10 cellular contexts compared by ENCODE assay signal in the genomic region with DNA sequence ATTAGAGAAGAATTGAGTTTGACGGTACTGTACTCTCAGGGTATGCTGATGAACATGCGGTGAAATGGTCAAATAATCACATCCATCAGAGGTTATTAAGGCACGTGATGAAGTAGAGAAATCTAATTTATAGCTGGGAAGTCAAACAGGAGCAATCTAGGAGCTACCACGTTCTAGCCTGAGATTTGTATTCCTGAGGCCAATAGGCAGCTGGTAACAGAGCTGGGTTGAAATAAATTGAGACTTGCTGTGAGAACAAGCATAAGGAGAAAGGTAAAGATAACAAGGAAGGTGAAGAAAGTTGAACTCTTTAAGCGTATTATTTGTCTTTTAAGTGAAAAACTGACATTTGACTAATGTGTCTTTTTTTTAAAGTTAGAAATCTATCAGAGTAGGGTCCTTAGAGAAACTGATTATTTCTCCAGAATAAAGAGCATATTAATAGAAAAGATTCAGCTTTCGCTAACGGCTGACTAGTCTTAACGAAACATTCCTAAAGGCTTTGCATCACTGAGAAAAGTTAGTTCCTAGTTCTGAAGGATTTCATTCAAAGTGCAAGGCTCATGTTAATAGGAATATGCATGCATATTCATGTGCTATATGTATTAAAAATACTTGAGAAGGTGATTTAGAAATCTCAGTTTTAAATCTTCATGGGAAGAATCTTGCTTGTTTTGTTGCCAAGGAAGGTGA. TPM values are rescaled to one million over a fixed set of nuclear protein-coding genes. Genes with fewer than 3 reads are reported as not detected.
A peak's percentile ranks its signal among the peaks of the same experiment; 100 is the strongest.
DNase-seq lines count a peak whose midpoint lies in the region; ATAC-seq and TF ChIP-seq lines count a peak whose summit lies in the region.
"Had no signal": no experiment of that assay in that cellular context is flagged by ENCODE, and none has a peak within 500 bp of the region (broad histone marks: within the 10 kb centered on the region; RNA-seq: fewer than 3 reads in every experiment).

No MANE protein-coding gene starts in this region.

- intact Hi-C loops in heart right ventricle (cut with DNase I) (loop anchor here in 2 of 10 donors (5.0 kb wide), 2 partner anchors 44 to 106 kb away; partner anchors contain the start of gene ZNF143 (in 1 of the 2)), Right ventricle myocardium inferior (cut with DNase I) (no loop called here)

- H3K4me3 ChIP-seq in heart right ventricle (no peak overlapping the region), ectodermal cell (ENCODE audit: insufficient read depth, low read depth, low read length) (no peak overlapping the region)

- WGBS in heart right ventricle, 2 donors: 65 to 72% methylated on average over 8 of the region's 8 CpGs
- WGBS in ectodermal cell, 2 experiments: 80% methylated on average over 8 of the region's 8 CpGs

- no peaks in the 10 kb centered on the region for H3K36me3 ChIP-seq in heart right ventricle
- H3K36me3 ChIP-seq in ectodermal cell (ENCODE audit: control insufficient read depth, insufficient read depth, low read length): no peaks in the 10 kb centered on the region

- H3K9me3 Mint-ChIP-seq in nephron: no peaks in the 10 kb centered on the region
- no peaks in the 10 kb centered on the region for H3K9me3 Mint-ChIP-seq in activated CD8-positive, alpha-beta memory T cell treated with anti-CD3 and anti-CD28 coated beads, Interleukin-2, amount 10 ng/mL, durations not matched to agents 7 days and 5 days (ENCODE audit: low read depth)

- TF ChIP-seq CTCF in heart right ventricle (IDR thresholded peaks at IDR 0.05): no peak
- no peak for TF ChIP-seq CTCF in nephron (IDR thresholded peaks at IDR 0.05; ENCODE audit: unreplicated experiment in 3 of 3)

- H3K4me3 Mint-ChIP-seq in nephron: peak overlapping the region; percentile 41 to 71 (median 67)
- H3K4me3 Mint-ChIP-seq in activated CD8-positive, alpha-beta memory T cell treated with anti-CD3 and anti-CD28 coated beads, Interleukin-2, amount 10 ng/mL, durations not matched to agents 7 days and 5 days: no peak overlapping the region

- peak overlapping the region; percentile 92 to 98 (median 96) for H3K27ac Mint-ChIP-seq in nephron
- no peak overlapping the region for H3K27ac Mint-ChIP-seq in activated CD8-positive, alpha-beta memory T cell treated with anti-CD3 and anti-CD28 coated beads, Interleukin-2, amount 10 ng/mL, durations not matched to agents 7 days and 5 days

- peak overlapping the region; percentile 80 to 94 (median 88) for H3K27ac ChIP-seq in heart right ventricle
- peak overlapping the region; percentile 92 for H3K27ac ChIP-seq in ectodermal cell (ENCODE audit: insufficient read depth, low read depth, low read length, poor library complexity, severe bottlenecking)

- peaks cover 4% of the 10 kb centered on the region for H3K27me3 Mint-ChIP-seq in nephron (ENCODE audit: low read depth)
- H3K27me3 Mint-ChIP-seq in activated CD8-positive, alpha-beta memory T cell treated with anti-CD3 and anti-CD28 coated beads, Interleukin-2, amount 10 ng/mL, durations not matched to agents 7 days and 5 days: peaks cover 8% of the 10 kb centered on the region

- H3K9me3 ChIP-seq in heart right ventricle (no peaks in the 10 kb centered on the region), ectodermal cell (ENCODE audit: control insufficient read depth, low read length) (no peaks in the 10 kb centered on the region)

- H3K27me3 ChIP-seq in heart right ventricle: no peaks in the 10 kb centered on the region
- peaks cover 14% of the 10 kb centered on the region for H3K27me3 ChIP-seq in ectodermal cell (ENCODE audit: control insufficient read depth, insufficient read depth, low read length, poor library complexity, severe bottlenecking)

- CTCF ChIA-PET in activated CD8-positive, alpha-beta memory T cell treated with anti-CD3 and anti-CD28 coated beads, Interleukin-2, amount 10 ng/mL, durations not matched to agents 7 days and 5 days (lab: Charles Lee): interaction anchor here (0.9 to 4.1 kb wide), 4 partner anchors 9 to 45 kb away, joined by 3 to 14 read pairs (median 6); no protein-coding TSS in a partner anchor

- DNase-seq in heart right ventricle: no peak
- no peak for DNase-seq in Right ventricle myocardium inferior (ENCODE audit: missing footprints)
- no peak for DNase-seq in 8988T
- DNase-seq in activated CD8-positive, alpha-beta memory T cell treated with anti-CD3 and anti-CD28 coated beads, Interleukin-2, amount 10 ng/mL, durations not matched to agents 7 days and 5 days: no peak
- DNase-seq in activated effector memory CD4-positive, alpha-beta T cell treated with anti-CD3 and anti-CD28 coated beads, Interleukin-2, amount 50 U/mL, for 16 hours: no peak
- DNase-seq: activated CD8-positive, alpha-beta memory T cell treated with anti-CD3 and anti-CD28 coated beads, Interleukin-2, amount 50 U/mL, for 48 hours; NCI-H1092 treated with DMSO at 0.1 percent for 48 hours had no signal

- H3K36me3 Mint-ChIP-seq in nephron (ENCODE audit: low read depth): no peaks in the 10 kb centered on the region
- H3K36me3 Mint-ChIP-seq in activated CD8-positive, alpha-beta memory T cell treated with anti-CD3 and anti-CD28 coated beads, Interleukin-2, amount 10 ng/mL, durations not matched to agents 7 days and 5 days: peaks cover 7% of the 10 kb centered on the region

- H3K4me1 Mint-ChIP-seq in nephron: peaks cover 56% of the 10 kb centered on the region
- H3K4me1 Mint-ChIP-seq in activated CD8-positive, alpha-beta memory T cell treated with anti-CD3 and anti-CD28 coated beads, Interleukin-2, amount 10 ng/mL, durations not matched to agents 7 days and 5 days: peaks cover 47% of the 10 kb centered on the region

- H3K4me1 ChIP-seq in heart right ventricle (peaks cover 9 to 56% (median 39%) of the 10 kb centered on the region in 9 donors), ectodermal cell (ENCODE audit: control insufficient read depth, insufficient read depth, low read length) (peaks cover 26% of the 10 kb centered on the region)

- ATAC-seq in heart right ventricle (no peak), Right ventricle myocardium inferior (no peak), HG03460 (IDR thresholded peaks at IDR 0.05; ENCODE audit: unreplicated experiment) (no peak)
- ATAC-seq in activated CD8-positive, alpha-beta memory T cell treated with anti-CD3 and anti-CD28 coated beads, Interleukin-2, amount 10 ng/mL, durations not matched to agents 7 days and 5 days: no peak

RNA-seq across cellular contexts. Expression of gene WEE1, which starts 5.2 kb away (rescaled TPM):
- total RNA-seq in heart right ventricle (100 to 1,000 TPM in 2 of 10 donors, 10 to 100 TPM in 8; 22.9 to 114 (median 59.0) TPM), Right ventricle myocardium inferior (40.1 TPM)
- 10 to 100 TPM; 12.7 to 17.0 TPM for polyA plus RNA-seq in heart right ventricle
- 67.9 TPM for polyA plus RNA-seq in ectodermal cell (2013, experiment 1 of 4)
- polyA plus RNA-seq in ectodermal cell (2013, experiment 2 of 4): 75.9 TPM
- 46.9 TPM for polyA plus RNA-seq in ectodermal cell (2013, experiment 3 of 4)
- polyA plus RNA-seq in ectodermal cell (2013, experiment 4 of 4): 48.0 TPM
- 10 to 100 TPM; 76.8 to 83.3 TPM for total RNA-seq in activated CD8-positive, alpha-beta memory T cell treated with anti-CD3 and anti-CD28 coated beads, Interleukin-2, amount 10 ng/mL, durations not matched to agents 7 days and 5 days
